23 cellular contexts compared by ENCODE assay signal in the genomic region with DNA sequence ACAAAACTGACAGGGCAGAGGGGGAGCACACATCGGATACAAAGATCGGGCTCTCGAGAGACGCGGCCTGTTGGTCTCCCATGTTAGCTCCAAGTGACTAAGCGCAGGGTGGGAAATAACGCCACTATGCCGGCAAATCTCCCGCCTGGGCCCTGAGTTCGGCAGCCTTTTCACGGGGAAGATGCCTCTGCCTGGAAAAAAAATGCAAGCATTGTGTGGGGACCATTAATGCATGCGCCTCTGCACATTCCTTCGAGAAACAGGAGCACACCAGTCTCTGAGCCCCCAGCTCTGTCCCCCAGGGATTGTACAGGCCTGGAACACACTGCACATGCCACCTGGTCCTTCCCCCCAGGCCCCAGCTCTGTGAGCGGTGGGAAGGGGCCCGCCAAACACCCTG.
"Had no signal": no experiment of that assay in that cellular context is flagged by ENCODE, and none has a peak within 500 bp of the region (broad histone marks: within the 10 kb centered on the region; RNA-seq: fewer than 3 reads in every experiment).

No MANE protein-coding gene starts in this region.

- DNase-seq: effector memory CD4-positive, alpha-beta T cell; foreskin fibroblast; kidney; left cardiac atrium; left ventricle myocardium superior; mesenchymal stem cell; midbrain; posterior cingulate gyrus; right cardiac atrium; stimulated activated CD4-positive, alpha-beta T cell treated with anti-CD3 and anti-CD28 coated beads, Interleukin-4, amount 100 ng/mL, for 1 hour; stimulated activated CD8-positive, alpha-beta memory T cell treated with anti-CD3 and anti-CD28 coated beads, Interleukin-4, amount 100 ng/mL, for 48 hours; stimulated activated naive CD8-positive, alpha-beta T cell treated with anti-CD3 and anti-CD28 coated beads, Interleukin-15, Interleukin-2, amounts not matched to agents 100 U/mL and 50 U/mL, for 24 hours; thyroid gland; uterus had no signal

- H3K4me1 ChIP-seq: suprapubic skin, thyroid gland, upper lobe of left lung, uterus had no signal

- H3K4me3 ChIP-seq: coronary artery, esophagus muscularis mucosa, lung, smooth muscle cell, suprapubic skin, thyroid gland, upper lobe of left lung, uterus had no signal

- H3K27me3 ChIP-seq: esophagus muscularis mucosa, suprapubic skin, thyroid gland, upper lobe of left lung, uterus had no signal

- H3K9me3 ChIP-seq: esophagus muscularis mucosa, suprapubic skin, thyroid gland, upper lobe of left lung, uterus had no signal

- ATAC-seq: left cardiac atrium; left ventricle myocardium superior; natural killer cell treated with Interleukin-12 subunit alpha and Interleukin-12 subunit beta and Interleukin-15 and Interleukin-18, amount 100 ng/mL, for 72 hours; right cardiac atrium; stimulated activated effector memory CD8-positive, alpha-beta T cell treated with anti-CD3 and anti-CD28 coated beads, Interleukin-12 subunit alpha, Interleukin-12 subunit beta, amount 100 ng/mL, for 72 hours; stimulated activated naive CD8-positive, alpha-beta T cell treated with anti-CD3 and anti-CD28 coated beads, Interleukin-15, Interleukin-2, amounts not matched to agents 100 U/mL and 50 U/mL, for 24 hours had no signal

- H3K27ac ChIP-seq: coronary artery, epithelial cell of prostate, esophagus muscularis mucosa, suprapubic skin, thyroid gland, upper lobe of left lung, uterus had no signal

- H3K36me3 ChIP-seq: uterus had no signal
